11 cellular contexts compared by ENCODE assay signal in the genomic region with DNA sequence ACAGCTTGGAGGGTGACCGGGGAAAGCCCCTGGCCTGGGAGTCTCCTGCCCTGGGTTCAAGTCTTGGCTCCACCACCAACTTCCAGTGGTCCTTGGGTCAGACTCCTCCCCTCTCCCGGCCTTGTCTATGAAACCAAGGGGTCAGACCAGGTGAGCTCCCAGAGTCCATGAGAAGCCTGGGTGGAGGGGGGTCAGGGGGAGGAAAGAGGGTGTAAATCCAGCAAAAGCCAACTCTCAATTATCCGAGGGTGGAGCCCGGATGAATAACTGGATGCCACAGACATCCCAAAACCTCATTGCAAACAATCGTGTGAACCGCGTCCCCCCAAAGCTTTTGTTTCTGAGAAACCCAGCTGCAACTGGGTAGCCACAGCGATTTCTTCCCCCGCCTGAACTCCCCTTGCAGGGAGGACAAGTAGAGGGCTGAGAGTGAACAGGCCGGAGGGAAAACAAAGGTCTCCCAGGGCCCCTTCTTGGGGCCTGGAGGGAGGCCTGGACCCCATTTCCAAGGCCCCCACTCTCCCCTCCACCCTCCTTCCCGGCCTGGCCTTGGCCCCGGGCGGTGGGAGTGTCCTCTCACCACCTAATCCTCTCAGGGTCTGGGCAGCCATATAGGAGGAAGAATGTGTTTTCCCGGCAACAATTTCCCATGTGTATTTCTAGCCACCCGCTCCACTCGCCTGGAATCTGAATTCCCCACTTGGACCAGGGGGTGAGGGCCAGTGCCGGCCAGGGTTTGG.
DNase-seq lines count a peak whose midpoint lies in the region; ATAC-seq and TF ChIP-seq lines count a peak whose summit lies in the region.
"Had no signal": no experiment of that assay in that cellular context is flagged by ENCODE, and none has a peak within 500 bp of the region (broad histone marks: within the 10 kb centered on the region; RNA-seq: fewer than 3 reads in every experiment).

No MANE protein-coding gene starts in this region.

- H3K4me3 ChIP-seq in BLaER1 (no peak overlapping the region), WI38 (ENCODE audit: low read depth, low read length) (peak overlapping the region; percentile 84), foreskin fibroblast (ENCODE audit: low read depth in 1 of 2, low read length in 2 of 2) (peak overlapping the region; percentile 81 to 91)

- peaks cover 20% of the 10 kb centered on the region for H3K27me3 ChIP-seq in BLaER1

- peak overlapping the region; percentile 86; the same call in 1 of the 2 replicates for H3K27ac ChIP-seq in BLaER1

- no peaks in the 10 kb centered on the region for H3K9me3 ChIP-seq in BLaER1

- H3K36me3 ChIP-seq in BLaER1, result no peaks in the 10 kb centered on the region

- peak overlapping the region; percentile 100 for H3K4me2 ChIP-seq in BLaER1

- H4K20me1 ChIP-seq in BLaER1, result peaks cover 70% of the 10 kb centered on the region

- peak overlapping the region; percentile 60; the same call in 1 of the 2 replicates for H3K9ac ChIP-seq in BLaER1

- H3K4me1 ChIP-seq in BLaER1, result peaks cover 87% of the 10 kb centered on the region

- ATAC-seq in GM18517 (IDR thresholded peaks at IDR 0.05; ENCODE audit: unreplicated experiment), result no peak

- DNase-seq in foreskin fibroblast (no peak), retina (peak; percentile 45), D341Med (ENCODE audit: low spot score) (no peak), NCI-H2171 treated with DMSO at 0.1 percent for 48 hours (lab: John Stamatoyannopoulos, UW) (no peak), SW480 (ENCODE audit: low spot score) (no peak)
- DNase-seq: activated gamma-delta T cell, NCI-H526 treated with DMSO at 0.1 percent for 48 hours, occipital lobe had no signal

- TF ChIP-seq CTCF in WI38 (IDR thresholded peaks at IDR 0.05; ENCODE audit: low read depth, low read length) (no peak), foreskin fibroblast (IDR thresholded peaks at IDR 0.05; ENCODE audit: low read depth, low read length) (no peak)
